11 cellular contexts compared by ENCODE assay signal in genomic region chr19:55720214-55720746, GRCh38. TPM values are rescaled to one million over a fixed set of nuclear protein-coding genes. Genes with fewer than 3 reads are reported as not detected.
"Had no signal": no experiment of that assay in that cellular context is flagged by ENCODE, and none has a peak within 500 bp of the region (broad histone marks: within the 10 kb centered on the region; RNA-seq: fewer than 3 reads in every experiment).

No MANE protein-coding gene starts in this region.

- H3K4me1 ChIP-seq: HAP-1 had no signal

- H3K4me3 Mint-ChIP-seq: GM23338, HFFc6 had no signal

- H3K4me3 ChIP-seq: GM23248, GM23338, HAP-1 had no signal

- FAIRE-seq: H1, H54 had no signal

- H3K27ac Mint-ChIP-seq: GM23338, HFFc6 had no signal

- H3K9me3 ChIP-seq: HAP-1 had no signal

- H3K27ac ChIP-seq: GM23248 had no signal

- ATAC-seq: GM23338, HCT116 had no signal

- H3K36me3 ChIP-seq: HAP-1 had no signal

- H3K4me2 ChIP-seq: GM23338 had no signal

- H3K9ac ChIP-seq: GM23248 had no signal

- DNase-seq: GM23248, GOT3, H7, HCEC 1CT, HFFc6 had no signal

- H3K4me1 Mint-ChIP-seq: GM23338 had no signal

- H2AFZ ChIP-seq: GM23248, GM23338 had no signal

RNA-seq across cellular contexts. Expression of gene NLRP9, which starts 17.9 kb away (rescaled TPM):
- total RNA-seq: GM23248, GM23338, H1, H4, H7, HFFc6 had no signal
- polyA plus RNA-seq: GM23248, GM23338, H1 had no signal

RNA-seq across cellular contexts. Expression of gene RFPL4A, which starts 38.6 kb away (rescaled TPM):
- total RNA-seq: GM23248, GM23338, H1, H7, HFFc6 had no signal
- polyA plus RNA-seq: GM23248, GM23338, H1 had no signal

RNA-seq across cellular contexts. Expression of gene RFPL4AL1, which starts 48.6 kb away (rescaled TPM):
- total RNA-seq: GM23248, GM23338, H1, H7 had no signal
- polyA plus RNA-seq: GM23248, GM23338, H1 had no signal
